9 cellular contexts compared by ENCODE assay signal in the genomic region with DNA sequence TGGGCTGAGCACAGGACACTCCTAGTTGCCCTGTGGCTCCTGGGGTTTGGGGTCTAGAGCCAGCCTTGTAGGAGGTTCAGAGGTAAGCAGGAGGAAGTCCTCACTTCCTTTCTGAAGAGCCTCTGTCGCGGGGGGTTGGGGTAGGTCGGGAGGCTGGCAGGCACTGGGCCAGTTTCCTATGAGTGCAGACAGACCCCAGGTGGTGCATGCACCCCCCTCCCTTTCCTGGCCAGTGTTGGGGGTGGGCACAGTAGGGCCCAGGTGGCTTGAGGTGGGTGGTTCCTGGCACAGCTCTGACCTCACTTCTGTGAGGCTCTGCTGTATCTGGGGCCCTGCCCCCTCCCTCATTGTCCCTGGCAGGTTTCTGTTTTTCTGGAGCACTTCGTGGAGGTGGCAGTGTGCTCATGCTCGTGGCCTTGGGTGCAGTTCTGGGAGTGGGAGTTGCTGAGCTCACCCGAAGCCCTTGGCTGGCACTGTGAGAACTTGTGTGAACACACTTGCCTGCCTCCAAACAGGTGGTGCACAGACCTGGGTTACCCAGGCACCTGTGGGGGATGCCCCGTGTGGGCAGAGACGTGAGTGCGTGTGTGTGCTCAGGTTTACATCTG.
A peak's percentile ranks its signal among the peaks of the same experiment; 100 is the strongest.
DNase-seq lines count a peak whose midpoint lies in the region; ATAC-seq, FAIRE-seq and TF ChIP-seq lines count a peak whose summit lies in the region.
"Had no signal": no experiment of that assay in that cellular context is flagged by ENCODE, and none has a peak within 500 bp of the region (broad histone marks: within the 10 kb centered on the region; RNA-seq: fewer than 3 reads in every experiment).

No MANE protein-coding gene starts in this region.

- peaks cover 20% of the 10 kb centered on the region for H3K4me1 ChIP-seq in rectal smooth muscle tissue (ENCODE audit: control insufficient read depth, insufficient read depth, low read length)

- no peaks in the 10 kb centered on the region for H3K27me3 ChIP-seq in rectal smooth muscle tissue (ENCODE audit: control insufficient read depth, insufficient read depth, low read length)

- H3K4me3 ChIP-seq in NB4 (ENCODE audit: low read depth, low read length) (peak overlapping the region; percentile 89), rectal smooth muscle tissue (ENCODE audit: low read length) (peak overlapping the region; percentile 73)
- H3K4me3 ChIP-seq: cardiac muscle cell had no signal

- H3K27ac ChIP-seq in caudate nucleus (ENCODE audit: low read depth, low read length) (peak overlapping the region; percentile 80), rectal smooth muscle tissue (ENCODE audit: low read depth, low read length) (peak overlapping the region; percentile 85)
- H3K27ac ChIP-seq: cardiac muscle cell had no signal

- no peak for TF ChIP-seq CTCF in NB4 (IDR thresholded peaks at IDR 0.05; ENCODE audit: low read depth, low read length)

- FAIRE-seq in GM18507 (lab: Jason Lieb, UNC), result peak; percentile 78

- DNase-seq in GM18507 (ENCODE audit: extremely low spot score, insufficient read length, low read depth), result no peak
- peak; percentile 81 for DNase-seq in NB4 (ENCODE audit: low read depth)
- DNase-seq in caudate nucleus (lab: John Stamatoyannopoulos, UW), result peak in 22 of 61 donors; percentile 13 to 76 (median 38)
- no peak for DNase-seq in DMS153 (lab: John Stamatoyannopoulos, UW)
- no peak for DNase-seq in NCI-H526 (lab: John Stamatoyannopoulos, UW)

- ATAC-seq in GM21737 (IDR thresholded peaks at IDR 0.05; ENCODE audit: unreplicated experiment) (no peak), GM21723 (IDR thresholded peaks at IDR 0.05; ENCODE audit: unreplicated experiment) (no peak)

- TF ChIP-seq POLR2A in NB4 (IDR thresholded peaks at IDR 0.05; ENCODE audit: extremely low read depth, insufficient read length), result peak; percentile 15

- no peaks in the 10 kb centered on the region for H3K36me3 ChIP-seq in rectal smooth muscle tissue (ENCODE audit: control insufficient read depth, insufficient read depth, low read length)
- H3K36me3 ChIP-seq: cardiac muscle cell had no signal

- H3K9ac ChIP-seq in rectal smooth muscle tissue (ENCODE audit: low read length), result no peak overlapping the region
